ENCODE assay signal across 26 cellular contexts in the genomic region with DNA sequence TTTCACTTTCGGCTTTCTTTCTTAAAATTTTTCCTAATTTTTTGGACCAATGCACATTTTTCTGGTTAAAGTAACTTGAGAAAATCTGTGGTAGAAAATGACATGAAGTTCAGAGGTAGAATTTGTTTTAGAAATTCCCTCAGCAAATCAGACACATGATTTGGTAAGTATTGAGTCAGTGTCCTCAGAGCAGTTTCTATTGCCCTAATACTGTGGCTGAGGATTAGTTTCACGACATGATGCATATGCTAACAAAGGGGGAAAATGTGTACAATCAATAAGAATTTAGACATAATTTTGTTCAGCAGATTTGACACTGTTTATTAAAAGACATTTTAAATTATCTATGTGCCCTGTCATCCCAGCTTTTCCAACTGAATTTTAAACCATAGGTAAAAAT.
"Had no signal": no experiment of that assay in that cellular context is flagged by ENCODE, and none has a peak within 500 bp of the region (broad histone marks: within the 10 kb centered on the region; RNA-seq: fewer than 3 reads in every experiment).

No MANE protein-coding gene starts in this region.

- ATAC-seq: mucosa of descending colon; natural killer cell treated with Interleukin-12 subunit alpha and Interleukin-12 subunit beta and Interleukin-15 and Interleukin-18, amount 100 ng/mL, for 72 hours; right cardiac atrium; sciatic nerve; stimulated activated naive B cell treated with anti-CD40 and anti-IgM and Interleukin-4, amounts not matched to agents 10 μg/mL and 1 μg/mL and 100 μg/mL, for 72 hours had no signal

- H3K27ac ChIP-seq: left ventricle myocardium inferior, ovary, skin epidermis, tibial nerve, uterus had no signal

- H3K4me3 Mint-ChIP-seq: immature natural killer cell; memory B cell; natural killer cell treated with Interleukin-12 subunit alpha and Interleukin-12 subunit beta and Interleukin-15 and Interleukin-18, amount 100 ng/mL, for 72 hours; stimulated activated naive B cell treated with anti-CD40 and anti-IgM and Interleukin-4, amounts not matched to agents 10 μg/mL and 1 μg/mL and 100 μg/mL, for 72 hours; stimulated activated naive CD8-positive, alpha-beta T cell treated with anti-CD3 and anti-CD28 coated beads, Interleukin-15, Interleukin-2, amounts not matched to agents 100 ng/mL and 50 ng/mL, for 24 hours; type B pancreatic cell had no signal

- H3K9me3 ChIP-seq: left ventricle myocardium inferior, mucosa of descending colon, ovary, tibial nerve, uterus had no signal

- H3K27ac Mint-ChIP-seq: immature natural killer cell; memory B cell; natural killer cell treated with Interleukin-12 subunit alpha and Interleukin-12 subunit beta and Interleukin-15 and Interleukin-18, amount 100 ng/mL, for 72 hours; progenitor cell of endocrine pancreas; stimulated activated naive B cell treated with anti-CD40 and anti-IgM and Interleukin-4, amounts not matched to agents 10 μg/mL and 1 μg/mL and 100 μg/mL, for 72 hours; stimulated activated naive CD8-positive, alpha-beta T cell treated with anti-CD3 and anti-CD28 coated beads, Interleukin-15, Interleukin-2, amounts not matched to agents 100 ng/mL and 50 ng/mL, for 24 hours; type B pancreatic cell had no signal

- H3K27me3 ChIP-seq: ovary, tibial nerve, uterus had no signal

- H3K4me1 Mint-ChIP-seq: immature natural killer cell; memory B cell; stimulated activated naive B cell treated with anti-CD40 and anti-IgM and Interleukin-4, amounts not matched to agents 10 μg/mL and 1 μg/mL and 100 μg/mL, for 72 hours had no signal

- DNase-seq: hypothalamus; immature natural killer cell; islet precursor cell; left ventricle myocardium inferior; midbrain; mucosa of descending colon; ovary; retina; right cardiac atrium; stimulated activated CD4-positive, alpha-beta T cell treated with anti-CD3 and anti-CD28 coated beads, Interleukin-12 subunit alpha, Interleukin-12 subunit beta, amount 100 ng/mL, for 4 hours; stimulated activated CD4-positive, alpha-beta T cell treated with anti-CD3 and anti-CD28 coated beads, Interleukin-15, amount 100 ng/mL, for 24 hours; stimulated activated CD4-positive, alpha-beta T cell treated with anti-CD3 and anti-CD28 coated beads, Interleukin-2, amount 100 ng/mL, for 24 hours; stimulated activated CD4-positive, alpha-beta T cell treated with anti-CD3 and anti-CD28 coated beads, Interleukin-4, amount 100 ng/mL, for 1 hour; stimulated activated naive B cell treated with anti-CD40 and anti-IgM and Interleukin-4, amounts not matched to agents 10 μg/mL and 1 μg/mL and 100 μg/mL, for 72 hours; substantia nigra; uterus had no signal

- H3K27me3 Mint-ChIP-seq: progenitor cell of endocrine pancreas; stimulated activated naive CD8-positive, alpha-beta T cell treated with anti-CD3 and anti-CD28 coated beads, Interleukin-15, Interleukin-2, amounts not matched to agents 100 ng/mL and 50 ng/mL, for 24 hours; type B pancreatic cell had no signal

- H3K4me1 ChIP-seq: left ventricle myocardium inferior, tibial nerve, uterus had no signal

- H3K4me3 ChIP-seq: left ventricle myocardium inferior, lung, mucosa of descending colon, ovary, skin epidermis, tibial nerve, uterus had no signal

- H3K36me3 ChIP-seq: left ventricle myocardium inferior, ovary, tibial nerve, uterus had no signal

- H3K9me3 Mint-ChIP-seq: memory B cell; natural killer cell treated with Interleukin-12 subunit alpha and Interleukin-12 subunit beta and Interleukin-15 and Interleukin-18, amount 100 ng/mL, for 72 hours; stimulated activated naive CD8-positive, alpha-beta T cell treated with anti-CD3 and anti-CD28 coated beads, Interleukin-15, Interleukin-2, amounts not matched to agents 100 ng/mL and 50 ng/mL, for 24 hours; type B pancreatic cell had no signal

- H3K36me3 Mint-ChIP-seq: immature natural killer cell; memory B cell; naive thymus-derived CD4-positive, alpha-beta T cell; natural killer cell treated with Interleukin-12 subunit alpha and Interleukin-12 subunit beta and Interleukin-15 and Interleukin-18, amount 100 ng/mL, for 72 hours; stimulated activated naive B cell treated with anti-CD40 and anti-IgM and Interleukin-4, amounts not matched to agents 10 μg/mL and 1 μg/mL and 100 μg/mL, for 72 hours; type B pancreatic cell had no signal
